Comparison of ENCODE assay signal across 11 cellular contexts in the genomic region with DNA sequence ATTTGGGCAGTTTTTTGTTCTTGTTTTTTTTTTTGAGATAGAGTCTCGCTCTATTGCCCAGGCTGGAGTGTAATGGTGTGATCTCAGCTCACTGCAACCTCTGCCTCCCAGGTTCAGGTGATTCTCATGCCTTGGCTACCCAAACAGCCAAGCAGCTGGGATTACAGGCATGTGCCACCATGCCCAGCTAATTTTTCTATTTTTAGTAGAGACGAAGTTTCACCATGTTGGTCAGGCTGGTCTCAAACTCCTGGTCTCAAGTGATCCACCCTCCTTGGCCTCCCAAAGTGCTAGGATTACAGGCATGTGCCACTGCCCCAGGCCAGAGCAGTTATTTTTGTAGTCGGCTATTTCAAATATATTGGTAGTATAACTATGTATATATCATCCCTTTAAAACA. TPM values are rescaled to one million over a fixed set of nuclear protein-coding genes. Genes with fewer than 3 reads are reported as not detected.
"Had no signal": no experiment of that assay in that cellular context is flagged by ENCODE, and none has a peak within 500 bp of the region (broad histone marks: within the 10 kb centered on the region; RNA-seq: fewer than 3 reads in every experiment).

No MANE protein-coding gene starts in this region.

RNA-seq across cellular contexts. Expression of gene ARPIN, which starts 27.6 kb away (rescaled TPM):
- total RNA-seq: activated B cell treated with CpG ODN at 0.5 μM for 24 hours; activated CD4-positive, alpha-beta T cell treated with anti-CD3 and anti-CD28 coated beads, Interleukin-2, amount 10 ng/mL, durations not matched to agents 24 days and 14 days; activated CD8-positive, alpha-beta memory T cell treated with anti-CD3 and anti-CD28 coated beads for 36 hours; activated CD8-positive, alpha-beta T cell treated with anti-CD3 and anti-CD28 coated beads for 36 hours; activated naive CD4-positive, alpha-beta T cell treated with anti-CD3 and anti-CD28 coated beads for 36 hours; activated naive CD4-positive, alpha-beta T cell treated with anti-CD3 and anti-CD28 coated beads, Interleukin-2, amount 50 U/mL, for 72 hours; activated naive CD8-positive, alpha-beta T cell treated with anti-CD3 and anti-CD28 coated beads for 36 hours; activated T-helper 1 cell treated with anti-CD3 and anti-CD28 coated beads, Interleukin-12 subunit alpha, Interleukin-12 subunit beta, Interleukin-2, Interleukin-4 antibody, amounts not matched to agents 30 ng/mL and 10 ng/mL and 1 ng/mL, durations not matched to agents 14 hours and 24 hours and 36 hours; activated T-helper 17 cell treated with anti-CD3 and anti-CD28 coated beads, Interleukin-2, amount 50 U/mL, for 72 hours; T-helper 1 cell treated with Interleukin-12 subunit alpha and Interleukin-12 subunit beta and Interleukin-4 antibody, amounts not matched to agents 30 ng/mL and 1 ng/mL, for 36 hours; T-helper 2 cell treated with Interferon-gamma antibody and Interleukin-4, amounts not matched to agents 100 ng/mL and 5 ng/mL, for 36 hours had no signal
